ENCODE assay signal across 28 cellular contexts in the genomic region with DNA sequence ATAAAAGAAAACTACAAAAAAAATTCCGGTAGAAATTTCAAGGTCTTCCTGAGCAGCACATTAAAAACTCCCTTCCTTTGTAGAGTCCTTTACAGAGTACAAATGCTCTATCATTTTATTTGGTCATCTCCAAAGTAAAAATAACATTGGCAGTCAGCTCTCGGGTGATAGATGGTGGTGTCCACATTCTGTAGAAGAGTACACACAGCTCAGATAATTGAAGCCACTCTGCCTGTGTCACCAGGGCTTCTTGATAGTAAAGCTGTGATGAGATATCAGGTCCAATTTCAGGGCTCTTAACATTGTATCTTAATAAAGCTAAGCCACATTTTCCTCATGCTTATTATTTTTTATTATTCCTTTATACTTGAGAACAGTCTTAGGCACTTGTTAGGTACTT.
"Had no signal": no experiment of that assay in that cellular context is flagged by ENCODE, and none has a peak within 500 bp of the region (broad histone marks: within the 10 kb centered on the region; RNA-seq: fewer than 3 reads in every experiment).

No MANE protein-coding gene starts in this region.

- H3K36me3 Mint-ChIP-seq: stimulated activated effector memory CD8-positive, alpha-beta T cell treated with anti-CD3 and anti-CD28 coated beads, Interleukin-12 subunit alpha, Interleukin-12 subunit beta, amount 100 ng/mL, for 72 hours; stimulated activated memory B cell treated with anti-CD40 and anti-IgM and Interleukin-4, amounts not matched to agents 10 μg/mL and 1 μg/mL and 100 μg/mL, for 72 hours; stimulated activated naive B cell treated with anti-CD40 and anti-IgM and Interleukin-4, amounts not matched to agents 10 μg/mL and 1 μg/mL and 100 μg/mL, for 72 hours; type B pancreatic cell had no signal

- H3K36me3 ChIP-seq: stomach, suprapubic skin, thoracic aorta, thyroid gland, tibial artery, tibial nerve, transverse colon, upper lobe of left lung, upper lobe of right lung, uterus, vagina had no signal

- H3K9me3 ChIP-seq: testis, thoracic aorta, thyroid gland, tibial artery, transverse colon, upper lobe of left lung, upper lobe of right lung, uterus, vagina had no signal

- ATAC-seq: stimulated activated effector memory CD8-positive, alpha-beta T cell treated with anti-CD3 and anti-CD28 coated beads, Interleukin-12 subunit alpha, Interleukin-12 subunit beta, amount 100 ng/mL, for 72 hours; stimulated activated memory B cell treated with anti-CD40 and anti-IgM and Interleukin-4, amounts not matched to agents 10 μg/mL and 1 μg/mL and 100 μg/mL, for 72 hours; stimulated activated naive B cell treated with anti-CD40 and anti-IgM and Interleukin-4, amounts not matched to agents 10 μg/mL and 1 μg/mL and 100 μg/mL, for 72 hours; stimulated activated naive CD8-positive, alpha-beta T cell treated with anti-CD3 and anti-CD28 coated beads, Interleukin-15, amount 100 ng/mL, for 72 hours; stimulated activated naive CD8-positive, alpha-beta T cell treated with anti-CD3 and anti-CD28 coated beads, Interleukin-15, Interleukin-2, amounts not matched to agents 100 U/mL and 50 U/mL, for 24 hours; upper lobe of right lung had no signal

- H3K27me3 Mint-ChIP-seq: stimulated activated memory B cell treated with anti-CD40 and anti-IgM and Interleukin-4, amounts not matched to agents 10 μg/mL and 1 μg/mL and 100 μg/mL, for 72 hours; stimulated activated naive B cell treated with anti-CD40 and anti-IgM and Interleukin-4, amounts not matched to agents 10 μg/mL and 1 μg/mL and 100 μg/mL, for 72 hours; stimulated activated naive CD8-positive, alpha-beta T cell treated with anti-CD3 and anti-CD28 coated beads, Interleukin-15, amount 100 ng/mL, for 72 hours; stimulated activated naive CD8-positive, alpha-beta T cell treated with anti-CD3 and anti-CD28 coated beads, Interleukin-15, Interleukin-2, amounts not matched to agents 100 ng/mL and 50 ng/mL, for 24 hours had no signal

- H3K4me1 ChIP-seq: stomach, suprapubic skin, testis, thyroid gland, tibial artery, tibial nerve, transverse colon, upper lobe of left lung, upper lobe of right lung, uterus, vagina had no signal

- H3K27ac Mint-ChIP-seq: stimulated activated effector memory CD8-positive, alpha-beta T cell treated with anti-CD3 and anti-CD28 coated beads, Interleukin-12 subunit alpha, Interleukin-12 subunit beta, amount 100 ng/mL, for 72 hours; stimulated activated memory B cell treated with anti-CD40 and anti-IgM and Interleukin-4, amounts not matched to agents 10 μg/mL and 1 μg/mL and 100 μg/mL, for 72 hours; stimulated activated naive B cell treated with anti-CD40 and anti-IgM and Interleukin-4, amounts not matched to agents 10 μg/mL and 1 μg/mL and 100 μg/mL, for 72 hours; stimulated activated naive CD8-positive, alpha-beta T cell treated with anti-CD3 and anti-CD28 coated beads, Interleukin-15, amount 100 ng/mL, for 72 hours; stimulated activated naive CD8-positive, alpha-beta T cell treated with anti-CD3 and anti-CD28 coated beads, Interleukin-15, Interleukin-2, amounts not matched to agents 100 ng/mL and 50 ng/mL, for 24 hours; type B pancreatic cell had no signal

- H3K4me1 Mint-ChIP-seq: stimulated activated effector memory CD8-positive, alpha-beta T cell treated with anti-CD3 and anti-CD28 coated beads, Interleukin-12 subunit alpha, Interleukin-12 subunit beta, amount 100 ng/mL, for 72 hours; stimulated activated memory B cell treated with anti-CD40 and anti-IgM and Interleukin-4, amounts not matched to agents 10 μg/mL and 1 μg/mL and 100 μg/mL, for 72 hours; stimulated activated naive B cell treated with anti-CD40 and anti-IgM and Interleukin-4, amounts not matched to agents 10 μg/mL and 1 μg/mL and 100 μg/mL, for 72 hours; stimulated activated naive CD8-positive, alpha-beta T cell treated with anti-CD3 and anti-CD28 coated beads, Interleukin-15, amount 100 ng/mL, for 72 hours had no signal

- DNase-seq: stimulated activated CD4-positive, alpha-beta T cell treated with anti-CD3 and anti-CD28 coated beads, Interleukin-2, amount 100 ng/mL, for 48 hours; stimulated activated CD4-positive, alpha-beta T cell treated with anti-CD3 and anti-CD28 coated beads, Interleukin-4, amount 100 ng/mL, for 1 hour; stimulated activated CD4-positive, alpha-beta T cell treated with anti-CD3 and anti-CD28 coated beads, Interleukin-4, amount 100 ng/mL, for 24 hours; stimulated activated CD4-positive, alpha-beta T cell treated with anti-CD3 and anti-CD28 coated beads, Interleukin-4, amount 100 ng/mL, for 4 hours; stimulated activated CD8-positive, alpha-beta memory T cell treated with anti-CD3 and anti-CD28 coated beads, Interleukin-4, amount 100 ng/mL, for 48 hours; stimulated activated naive B cell treated with anti-CD40 and anti-IgM and Interleukin-4, amounts not matched to agents 10 μg/mL and 1 μg/mL and 100 μg/mL, for 72 hours; stimulated activated naive CD4-positive, alpha-beta T cell; stimulated activated naive CD4-positive, alpha-beta T cell treated with Interleukin-2 at 50 U/mL for 16 hours; stimulated activated naive CD8-positive, alpha-beta T cell treated with anti-CD3 and anti-CD28 coated beads, Interleukin-15, amount 100 ng/mL, for 72 hours; stimulated activated naive CD8-positive, alpha-beta T cell treated with anti-CD3 and anti-CD28 coated beads, Interleukin-15, Interleukin-2, amounts not matched to agents 100 U/mL and 50 U/mL, for 24 hours; stomach; substantia nigra; testis; thyroid gland; tibial artery; transverse colon; trophoblast cell; upper lobe of left lung; upper lobe of right lung; uterus had no signal

- H3K9me3 Mint-ChIP-seq: type B pancreatic cell had no signal

- H3K27me3 ChIP-seq: stomach, suprapubic skin, testis, thyroid gland, tibial artery, tibial nerve, transverse colon, upper lobe of left lung, upper lobe of right lung, uterus, vagina had no signal

- H3K27ac ChIP-seq: stomach, suprapubic skin, testis, thoracic aorta, thyroid gland, tibial artery, tibial nerve, transverse colon, upper lobe of left lung, upper lobe of right lung, uterus, vagina had no signal

- H3K4me3 Mint-ChIP-seq: stimulated activated effector memory CD8-positive, alpha-beta T cell treated with anti-CD3 and anti-CD28 coated beads, Interleukin-12 subunit alpha, Interleukin-12 subunit beta, amount 100 ng/mL, for 72 hours; stimulated activated memory B cell treated with anti-CD40 and anti-IgM and Interleukin-4, amounts not matched to agents 10 μg/mL and 1 μg/mL and 100 μg/mL, for 72 hours; stimulated activated naive B cell treated with anti-CD40 and anti-IgM and Interleukin-4, amounts not matched to agents 10 μg/mL and 1 μg/mL and 100 μg/mL, for 72 hours; stimulated activated naive CD8-positive, alpha-beta T cell treated with anti-CD3 and anti-CD28 coated beads, Interleukin-15, amount 100 ng/mL, for 72 hours; stimulated activated naive CD8-positive, alpha-beta T cell treated with anti-CD3 and anti-CD28 coated beads, Interleukin-15, Interleukin-2, amounts not matched to agents 100 ng/mL and 50 ng/mL, for 24 hours; type B pancreatic cell had no signal

- H3K4me3 ChIP-seq: stomach, suprapubic skin, testis, thoracic aorta, thyroid gland, tibial artery, tibial nerve, transverse colon, upper lobe of left lung, upper lobe of right lung, uterus, vagina had no signal
